17 cellular contexts compared by ENCODE assay signal in genomic region chr1:167763525-167764220, GRCh38. TPM values are rescaled to one million over a fixed set of nuclear protein-coding genes. Genes with fewer than 3 reads are reported as not detected.
DNase-seq lines count a peak whose midpoint lies in the region; FAIRE-seq and TF ChIP-seq lines count a peak whose summit lies in the region.
"Had no signal": no experiment of that assay in that cellular context is flagged by ENCODE, and none has a peak within 500 bp of the region (broad histone marks: within the 10 kb centered on the region; RNA-seq: fewer than 3 reads in every experiment).

No MANE protein-coding gene starts in this region.

- no peak for TF ChIP-seq CTCF in endothelial cell of umbilical vein (IDR thresholded peaks at IDR 0.05; ENCODE audit: extremely low read depth in 1 of 2, insufficient read depth in 1 of 2, low read depth in 1 of 2, low read length in 2 of 2)
- no peak for TF ChIP-seq CTCF in nephron progenitor cell (IDR thresholded peaks at IDR 0.05)

- peak; percentile 49 for DNase-seq in COLO829 (ENCODE audit: low spot score)
- DNase-seq in NCI-H226: peak; percentile 29
- DNase-seq in endothelial cell of umbilical vein (ENCODE audit: low read depth, low spot score): no peak
- peak; percentile 76 for DNase-seq in midbrain (lab: John Stamatoyannopoulos, UW)
- no peak for DNase-seq in nephron progenitor cell
- DNase-seq in SHP77 treated with DMSO at 0.1 percent for 48 hours (lab: John Stamatoyannopoulos, UW): no peak
- no peak for DNase-seq in stimulated activated CD4-positive, alpha-beta T cell treated with anti-CD3 and anti-CD28 coated beads, Interleukin-1b, Interleukin-23, amount 100 ng/mL, for 48 hours
- DNase-seq in SIG-M5 (lab: John Stamatoyannopoulos, UW): no peak
- DNase-seq: activated naive CD8-positive, alpha-beta T cell treated with anti-CD3 and anti-CD28 coated beads for 36 hours; GM23248; kidney; MG63; NCI-H524; stimulated activated CD4-positive, alpha-beta T cell treated with anti-CD3 and anti-CD28 coated beads, Interleukin-4, amount 100 ng/mL, for 1 hour had no signal

- no peak for TF ChIP-seq POLR2A in endothelial cell of umbilical vein (IDR thresholded peaks at IDR 0.05; ENCODE audit: low read depth, low read length)

- no peaks in the 10 kb centered on the region for H3K9me3 ChIP-seq in endothelial cell of umbilical vein (replicated peaks; ENCODE audit: control insufficient read depth, insufficient read depth, low read length)
- H3K9me3 ChIP-seq: MG63, vagina had no signal

- H3K9me1 ChIP-seq in endothelial cell of umbilical vein (replicated peaks; ENCODE audit: control insufficient read depth, extremely low read depth, insufficient read depth, low read length): no peaks in the 10 kb centered on the region

- H3K36me3 ChIP-seq in endothelial cell of umbilical vein (ENCODE audit: control insufficient read depth in 2 of 2, extremely low read depth in 1 of 2, insufficient read depth in 2 of 2, low read length in 2 of 2): peaks cover 2% of the 10 kb centered on the region in 2 experiments

- H2AFZ ChIP-seq in endothelial cell of umbilical vein (ENCODE audit: low read depth, low read length): no peak overlapping the region
- H2AFZ ChIP-seq: GM23248 had no signal

- peaks cover 22% of the 10 kb centered on the region for H3K36me3 Mint-ChIP-seq in nephron progenitor cell (ENCODE audit: low read depth)
- H3K36me3 Mint-ChIP-seq: stimulated activated effector memory CD8-positive, alpha-beta T cell treated with anti-CD3 and anti-CD28 coated beads, Interleukin-12 subunit alpha, Interleukin-12 subunit beta, amount 100 ng/mL, for 72 hours had no signal

- no peaks in the 10 kb centered on the region for H3K4me1 ChIP-seq in endothelial cell of umbilical vein (ENCODE audit: control insufficient read depth, extremely low read depth, insufficient read depth, low read length)

- H4K20me1 ChIP-seq in endothelial cell of umbilical vein (replicated peaks; ENCODE audit: control insufficient read depth, extremely low read depth, insufficient read depth, low read length): peaks cover 3% of the 10 kb centered on the region

- peak; percentile 15 for FAIRE-seq in endothelial cell of umbilical vein (lab: Jason Lieb, UNC)
- FAIRE-seq: GM19239, kidney had no signal

- H3K4me3 Mint-ChIP-seq in nephron progenitor cell: no peak overlapping the region
- H3K4me3 Mint-ChIP-seq: activated naive CD8-positive, alpha-beta T cell treated with anti-CD3 and anti-CD28 coated beads for 36 hours; stimulated activated effector memory CD8-positive, alpha-beta T cell treated with anti-CD3 and anti-CD28 coated beads, Interleukin-12 subunit alpha, Interleukin-12 subunit beta, amount 100 ng/mL, for 72 hours had no signal

- BruUV-seq in endothelial cell of umbilical vein (replicated peaks; lab: Mats Ljungman, UMichigan): no TSS peak

- CTCF ChIA-PET in endothelial cell of umbilical vein (lab: Charles Lee): no interaction called here

- H3K27ac ChIP-seq in endothelial cell of umbilical vein (ENCODE audit: insufficient read depth, low read depth, low read length): no peak overlapping the region
- H3K27ac ChIP-seq: GM23248, vagina had no signal

- H3K4me1 Mint-ChIP-seq in nephron progenitor cell: peaks cover 24% of the 10 kb centered on the region

- POLR2A ChIA-PET in endothelial cell of umbilical vein (lab: Charles Lee): no interaction called here

- no peak overlapping the region for H3K27ac Mint-ChIP-seq in nephron progenitor cell
- H3K27ac Mint-ChIP-seq: activated naive CD8-positive, alpha-beta T cell treated with anti-CD3 and anti-CD28 coated beads for 36 hours; stimulated activated effector memory CD8-positive, alpha-beta T cell treated with anti-CD3 and anti-CD28 coated beads, Interleukin-12 subunit alpha, Interleukin-12 subunit beta, amount 100 ng/mL, for 72 hours had no signal

- H3K79me2 ChIP-seq in endothelial cell of umbilical vein (ENCODE audit: control insufficient read depth, insufficient read depth, low read length): peaks cover 39% of the 10 kb centered on the region

- no peak overlapping the region for H3K4me2 ChIP-seq in endothelial cell of umbilical vein (ENCODE audit: insufficient read depth, low read length)

- no peak overlapping the region for H3K4me3 ChIP-seq in endothelial cell of umbilical vein (replicated peaks in 1 of 3; ENCODE audit: insufficient read depth in 1 of 3, low read depth in 1 of 3, low read length in 3 of 3)
- H3K4me3 ChIP-seq: GM23248, MG63, vagina had no signal

- no peak overlapping the region for H3K9ac ChIP-seq in endothelial cell of umbilical vein (replicated peaks; ENCODE audit: extremely low read depth, insufficient read depth, low read length)
- H3K9ac ChIP-seq: GM23248 had no signal

- no peaks in the 10 kb centered on the region for H3K9me3 Mint-ChIP-seq in nephron progenitor cell
- H3K9me3 Mint-ChIP-seq: activated naive CD8-positive, alpha-beta T cell treated with anti-CD3 and anti-CD28 coated beads for 36 hours; stimulated activated effector memory CD8-positive, alpha-beta T cell treated with anti-CD3 and anti-CD28 coated beads, Interleukin-12 subunit alpha, Interleukin-12 subunit beta, amount 100 ng/mL, for 72 hours had no signal

- intact Hi-C loops in endothelial cell of umbilical vein (cut with micrococcal nuclease): no loop called here

- dilution Hi-C loops in endothelial cell of umbilical vein (cut with MboI; ENCODE audit: extremely low pct_ligation_motif_present, low sequenced_read_pairs): no loop called here

- no peaks in the 10 kb centered on the region for H3K27me3 Mint-ChIP-seq in nephron progenitor cell (ENCODE audit: low read depth, poor library complexity)
- H3K27me3 Mint-ChIP-seq: activated naive CD8-positive, alpha-beta T cell treated with anti-CD3 and anti-CD28 coated beads for 36 hours had no signal

- H3K27me3 ChIP-seq in endothelial cell of umbilical vein (ENCODE audit: control insufficient read depth in 2 of 2, insufficient read depth in 2 of 2, low read length in 2 of 2): no peaks in the 10 kb centered on the region
- H3K27me3 ChIP-seq: MG63, vagina had no signal

TF ChIP-seq in endothelial cell of umbilical vein, 7 proteins besides CTCF, POLR2A, EP300 and RAD21:
- TF ChIP-seq EZH2 (IDR thresholded peaks at IDR 0.05; ENCODE audit: borderline replicate concordance, low read depth, low read length, severe bottlenecking) (no peak), GATA2 (IDR thresholded peaks at IDR 0.05; ENCODE audit: insufficient read depth, insufficient read length, low read depth, low read length) (no peak), MYC (IDR thresholded peaks at IDR 0.05; ENCODE audit: low read depth, low read length) (no peak), JUN (IDR thresholded peaks at IDR 0.05; ENCODE audit: borderline replicate concordance, insufficient read depth, insufficient read length, low read depth) (no peak), FOS (IDR thresholded peaks at IDR 0.05; ENCODE audit: borderline replicate concordance, insufficient read depth, low read length) (no peak), POLR2AphosphoS5 (IDR thresholded peaks at IDR 0.05; ENCODE audit: insufficient read depth, low read depth, low read length) (no peak)
- TF ChIP-seq, protein P1, sequence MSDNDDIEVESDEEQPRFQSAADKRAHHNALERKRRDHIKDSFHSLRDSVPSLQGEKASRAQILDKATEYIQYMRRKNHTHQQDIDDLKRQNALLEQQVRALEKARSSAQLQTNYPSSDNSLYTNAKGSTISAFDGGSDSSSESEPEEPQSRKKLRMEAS (IDR thresholded peaks at IDR 0.05; ENCODE audit: insufficient read depth, insufficient read length): no peak
TF ChIP-seq in endothelial cell of umbilical vein: peak in this region for 0.

RNA-seq across cellular contexts. Expression of gene MPZL1, which starts 41.9 kb away (rescaled TPM):
- total RNA-seq in endothelial cell of umbilical vein: 99.1 and 99.4 TPM in 2 replicates
- polyA plus RNA-seq in endothelial cell of umbilical vein: 40.0 and 41.7 TPM in 2 replicates
- polyA plus RNA-seq in endothelial cell of umbilical vein (2011; cell fraction: cytosol; rRNA removed): 47.4 and 49.5 TPM in 2 replicates
- 46.1 and 59.5 TPM in 2 replicates for polyA plus RNA-seq in endothelial cell of umbilical vein (2011; cell fraction: nucleus; rRNA removed)
- 73.1 and 94.6 TPM in 2 replicates for polyA plus RNA-seq in endothelial cell of umbilical vein (2012)
- polyA minus RNA-seq in endothelial cell of umbilical vein: 55.7 and 70.9 TPM in 2 replicates
- polyA minus RNA-seq in endothelial cell of umbilical vein (2011; cell fraction: cytosol; rRNA and poly(A)+ RNA removed): 76.3 TPM
- polyA minus RNA-seq in endothelial cell of umbilical vein (2011; cell fraction: nucleus; rRNA and poly(A)+ RNA removed): 32.2 and 43.8 TPM in 2 replicates

Comparison
In these comparisons a context has a peak if more than half of its experiments do, and no peak if none do; other contexts are left out.
1. DNase-seq: peak in COLO829 (single experiment), NCI-H226 (single experiment) and midbrain (single experiment); none in endothelial cell of umbilical vein (single experiment), nephron progenitor cell (single experiment), SHP77 treated with DMSO at 0.1 percent for 48 hours (single experiment), stimulated activated CD4-positive, alpha-beta T cell treated with anti-CD3 and anti-CD28 coated beads, Interleukin-1b, Interleukin-23, amount 100 ng/mL, for 48 hours (single experiment) and SIG-M5 (single experiment).